In genomic region chr1:39871043-39871442, GRCh38 we compare ENCODE assay signal across 1 cellular context. TPM values are rescaled to one million over a fixed set of nuclear protein-coding genes. Genes with fewer than 3 reads are reported as not detected.
"Had no signal": no experiment of that assay in that cellular context is flagged by ENCODE, and none has a peak within 500 bp of the region (broad histone marks: within the 10 kb centered on the region; RNA-seq: fewer than 3 reads in every experiment).

No MANE protein-coding gene starts in this region.

RNA-seq across cellular contexts. Expression of gene MYCL, which starts 30.7 kb away (rescaled TPM):
- total RNA-seq: H4 had no signal
